Comparison of ENCODE assay signal across 8 cellular contexts in the genomic region with DNA sequence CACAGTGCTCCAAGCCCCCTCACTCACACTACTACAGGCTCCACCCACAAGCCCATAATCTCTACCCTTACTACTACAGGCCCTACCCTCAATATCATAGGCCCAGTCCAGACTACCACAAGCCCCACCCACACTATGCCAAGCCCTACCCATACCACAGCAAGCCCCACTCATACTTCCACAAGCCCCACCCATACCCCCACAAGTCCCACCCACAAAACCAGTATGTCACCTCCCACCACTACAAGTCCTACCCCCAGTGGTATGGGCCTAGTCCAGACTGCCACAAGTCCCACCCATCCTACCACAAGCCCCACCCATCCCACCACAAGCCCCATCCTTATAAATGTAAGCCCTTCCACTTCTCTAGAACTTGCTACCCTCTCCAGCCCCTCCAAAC. TPM values are rescaled to one million over a fixed set of nuclear protein-coding genes. Genes with fewer than 3 reads are reported as not detected.
DNase-seq lines count a peak whose midpoint lies in the region; ATAC-seq, FAIRE-seq and TF ChIP-seq lines count a peak whose summit lies in the region.

No MANE protein-coding gene starts in this region.

- TF ChIP-seq CTCF in CD4-positive, alpha-beta T cell (IDR thresholded peaks at IDR 0.05) = no peak
- no peak for TF ChIP-seq CTCF in astrocyte (IDR thresholded peaks at IDR 0.05; ENCODE audit: insufficient read depth, low read depth, low read length)

- H3K4me1 Mint-ChIP-seq in CD4-positive, alpha-beta T cell (ENCODE audit: low read depth) = peaks cover 43% of the 10 kb centered on the region
- H3K4me1 Mint-ChIP-seq in astrocyte (ENCODE audit: low read depth, unreplicated experiment) = peaks cover 25% of the 10 kb centered on the region

- peaks cover 97% of the 10 kb centered on the region for H4K20me1 ChIP-seq in astrocyte (ENCODE audit: insufficient read depth, low read length)

- H4K91ac ChIP-seq in mesenchymal stem cell (ENCODE audit: low read length) = no peak overlapping the region

- H3K9ac ChIP-seq in astrocyte (ENCODE audit: low read length) (no peak overlapping the region), mesenchymal stem cell (ENCODE audit: low read length) (no peak overlapping the region)

- H2AFZ ChIP-seq in astrocyte (ENCODE audit: low read depth, low read length) = no peak overlapping the region
- H2AFZ ChIP-seq in mesenchymal stem cell (ENCODE audit: low read depth, low read length) = no peak overlapping the region

- H3K4me2 ChIP-seq in astrocyte (ENCODE audit: low read length) (no peak overlapping the region), mesenchymal stem cell (ENCODE audit: low read length, poor library complexity, severe bottlenecking) (no peak overlapping the region)

- H2BK15ac ChIP-seq in mesenchymal stem cell (ENCODE audit: low read depth, poor library complexity, severe bottlenecking) = no peak overlapping the region

- H2BK5ac ChIP-seq in mesenchymal stem cell (ENCODE audit: low read depth, low read length, poor library complexity, severe bottlenecking) = no peak overlapping the region

- H3K4me1 ChIP-seq in astrocyte (ENCODE audit: insufficient read depth, low read length) (peaks cover 24% of the 10 kb centered on the region), mesenchymal stem cell (ENCODE audit: control insufficient read depth, insufficient read depth, low read depth, low read length) (peaks cover 35% of the 10 kb centered on the region)

- DNase-seq in CD4-positive, alpha-beta T cell = peak; percentile 52 to 78 (median 66)
- DNase-seq in T-helper 1 cell = peak; percentile 51 to 86 (median 70)
- peak; percentile 66 for DNase-seq in astrocyte (ENCODE audit: low read depth)
- peak; percentile 78 for DNase-seq in mesenchymal stem cell
- DNase-seq in NCI-H524 treated with DMSO at 0.1 percent for 48 hours (lab: John Stamatoyannopoulos, UW) = no peak

- no peak overlapping the region for H3K18ac ChIP-seq in mesenchymal stem cell (ENCODE audit: low read depth in 1 of 2, low read length in 2 of 2)

- CTCF ChIA-PET in CD4-positive, alpha-beta T cell (lab: Charles Lee) = interaction anchor here (9.6 kb wide), 1 partner anchor 21 kb away, joined by 101 read pairs; no protein-coding TSS in a partner anchor

- H3K27ac Mint-ChIP-seq in CD4-positive, alpha-beta T cell = peak overlapping the region; percentile 79
- H3K27ac Mint-ChIP-seq in astrocyte (ENCODE audit: unreplicated experiment) = no peak overlapping the region

- peaks cover 17% of the 10 kb centered on the region for H3K36me3 ChIP-seq in astrocyte (ENCODE audit: insufficient read depth, low read length)
- H3K36me3 ChIP-seq in mesenchymal stem cell (ENCODE audit: control insufficient read depth in 1 of 2, insufficient read depth in 2 of 2, low read depth in 1 of 2, low read length in 2 of 2) = peaks cover 79 to 84% of the 10 kb centered on the region in 2 experiments

- H3K27ac ChIP-seq in CD4-positive, alpha-beta T cell (ENCODE audit: low read depth, low read length) = peak overlapping the region; percentile 25
- H3K27ac ChIP-seq in astrocyte (ENCODE audit: low read depth, low read length) (no peak overlapping the region), mesenchymal stem cell (ENCODE audit: low read length, poor library complexity, severe bottlenecking) (no peak overlapping the region)

- no peak overlapping the region for H3K23ac ChIP-seq in mesenchymal stem cell (ENCODE audit: low read length in 2 of 2)

- no peak overlapping the region for H4K8ac ChIP-seq in mesenchymal stem cell (ENCODE audit: low read length)

- no peak overlapping the region for H3K14ac ChIP-seq in mesenchymal stem cell (ENCODE audit: low read length in 2 of 2)

- no peaks in the 10 kb centered on the region for H3K27me3 ChIP-seq in CD4-positive, alpha-beta T cell (ENCODE audit: control insufficient read depth, insufficient read depth, low read length)
- H3K27me3 ChIP-seq in astrocyte (ENCODE audit: insufficient read depth, low read length) (no peaks in the 10 kb centered on the region), mesenchymal stem cell (ENCODE audit: control insufficient read depth in 1 of 2, insufficient read depth in 1 of 2, low read length in 2 of 2) (no peaks in the 10 kb centered on the region)

- POLR2A ChIA-PET in CD4-positive, alpha-beta T cell (lab: Charles Lee) = interaction anchor here (6.9 kb wide), 1 partner anchor 17 kb away, joined by 358 read pairs; a partner anchor contains a TSS

- intact Hi-C loops in CD4-positive, alpha-beta T cell (cut with DNase I, micrococcal nuclease) = no loop called here

- peak; percentile 39 for FAIRE-seq in astrocyte (lab: Jason Lieb, UNC)

- peak overlapping the region; percentile 70 for H3K4me3 Mint-ChIP-seq in CD4-positive, alpha-beta T cell
- no peak overlapping the region for H3K4me3 Mint-ChIP-seq in astrocyte (ENCODE audit: unreplicated experiment)

- no peaks in the 10 kb centered on the region for H3K9me3 Mint-ChIP-seq in CD4-positive, alpha-beta T cell
- H3K9me3 Mint-ChIP-seq in astrocyte (ENCODE audit: unreplicated experiment) = peaks cover 1% of the 10 kb centered on the region

- H2BK12ac ChIP-seq in mesenchymal stem cell (ENCODE audit: low read length in 2 of 2) = no peak overlapping the region

- H3K9me3 ChIP-seq in CD4-positive, alpha-beta T cell (ENCODE audit: control insufficient read depth, low read length) = no peaks in the 10 kb centered on the region
- H3K9me3 ChIP-seq in astrocyte (ENCODE audit: insufficient read depth, low read depth, low read length) (no peaks in the 10 kb centered on the region), mesenchymal stem cell (ENCODE audit: control insufficient read depth, low read length) (no peaks in the 10 kb centered on the region)

- H3K4me3 ChIP-seq in astrocyte (ENCODE audit: insufficient read depth, low read depth, low read length) = no peak overlapping the region
- H3K4me3 ChIP-seq in mesenchymal stem cell (ENCODE audit: insufficient read depth in 1 of 2, low read depth in 1 of 2, low read length in 2 of 2) = no peak overlapping the region

- H2BK120ac ChIP-seq in mesenchymal stem cell (ENCODE audit: low read depth, low read length) = no peak overlapping the region

- H3K27me3 Mint-ChIP-seq in CD4-positive, alpha-beta T cell = no peaks in the 10 kb centered on the region
- no peaks in the 10 kb centered on the region for H3K27me3 Mint-ChIP-seq in astrocyte (ENCODE audit: low read depth, unreplicated experiment)

- H3K79me1 ChIP-seq in mesenchymal stem cell (replicated peaks; ENCODE audit: low read length, poor library complexity, severe bottlenecking) = peaks cover 23% of the 10 kb centered on the region

- H2AK5ac ChIP-seq in mesenchymal stem cell (ENCODE audit: low read length, severe bottlenecking) = no peak overlapping the region

- ATAC-seq in CD4-positive, alpha-beta T cell (ENCODE audit: poor library complexity) = peak; percentile 83
- ATAC-seq in HG02884 (IDR thresholded peaks at IDR 0.05; ENCODE audit: unreplicated experiment) (peak; percentile 53), HG03045 (IDR thresholded peaks at IDR 0.05; ENCODE audit: unreplicated experiment) (no peak), HG03460 (IDR thresholded peaks at IDR 0.05; ENCODE audit: unreplicated experiment) (no peak)

- peaks cover 38% of the 10 kb centered on the region for H3K79me2 ChIP-seq in astrocyte (ENCODE audit: insufficient read depth, low read length)

- H3K4ac ChIP-seq in mesenchymal stem cell (ENCODE audit: low read depth in 1 of 2, low read length in 2 of 2) = no peak overlapping the region

- H3K36me3 Mint-ChIP-seq in CD4-positive, alpha-beta T cell (ENCODE audit: low read depth) = peaks cover 33% of the 10 kb centered on the region
- H3K36me3 Mint-ChIP-seq in astrocyte (ENCODE audit: low read depth, unreplicated experiment) = peaks cover 20% of the 10 kb centered on the region

RNA-seq across cellular contexts. Expression of a gene that starts 13.8 kb away (rescaled TPM):
- 10 to 100 TPM; 21.3 to 25.4 TPM for total RNA-seq in CD4-positive, alpha-beta T cell
- total RNA-seq in astrocyte = 94.5 and 116 TPM in 2 replicates
- polyA plus RNA-seq in mesenchymal stem cell (2013, experiment 1 of 2) = 59.7 TPM
- 58.4 TPM for polyA plus RNA-seq in mesenchymal stem cell (2013, experiment 2 of 2)

RNA-seq across cellular contexts. Expression of a gene that starts 19.9 kb away (rescaled TPM):
- 10 to 100 TPM; 43.8 to 46.4 TPM for total RNA-seq in CD4-positive, alpha-beta T cell
- 25.5 and 26.8 TPM in 2 replicates for total RNA-seq in astrocyte
- polyA plus RNA-seq in mesenchymal stem cell (2013, experiment 1 of 2) = 19.8 TPM
- polyA plus RNA-seq in mesenchymal stem cell (2013, experiment 2 of 2) = 18.5 TPM

RNA-seq across cellular contexts. Expression of a gene that starts 59.1 kb away (rescaled TPM):
- not detected for total RNA-seq in CD4-positive, alpha-beta T cell
- total RNA-seq in astrocyte = not detected in 2 replicates
- polyA plus RNA-seq in mesenchymal stem cell (2013, experiment 1 of 2) = not detected
- not detected for polyA plus RNA-seq in mesenchymal stem cell (2013, experiment 2 of 2)

Comparison
In these comparisons a context has a peak if more than half of its experiments do, and no peak if none do; other contexts are left out.
1. ATAC-seq: peak in CD4-positive, alpha-beta T cell (single experiment) and HG02884 (single experiment); none in HG03045 (single experiment) and HG03460 (single experiment).